21 cellular contexts compared by ENCODE assay signal in the genomic region with DNA sequence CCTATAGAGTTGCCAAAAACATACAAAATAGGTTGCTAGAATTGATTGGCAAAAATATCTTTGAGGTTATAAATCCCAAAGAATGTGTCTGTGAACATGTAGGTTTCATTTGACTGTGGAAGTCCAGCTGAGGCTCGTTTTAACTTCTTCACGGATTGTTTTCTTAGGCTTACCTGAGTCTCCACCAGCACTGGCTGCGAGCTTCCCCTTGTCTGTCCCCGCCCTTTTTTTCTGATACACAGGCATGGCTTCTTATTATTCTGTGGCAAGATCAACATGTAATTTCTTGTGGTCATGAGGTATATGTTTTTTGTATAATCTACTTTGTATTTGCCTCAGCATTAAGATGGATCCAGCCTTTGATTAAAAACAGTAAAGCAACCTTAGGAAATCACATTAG.
"Had no signal": no experiment of that assay in that cellular context is flagged by ENCODE, and none has a peak within 500 bp of the region (broad histone marks: within the 10 kb centered on the region; RNA-seq: fewer than 3 reads in every experiment).

No MANE protein-coding gene starts in this region.

- H3K4me3 ChIP-seq: Peyer's patch had no signal

- ATAC-seq: activated CD8-positive, alpha-beta memory T cell treated with anti-CD3 and anti-CD28 coated beads, Interleukin-2, amount 10 ng/mL, durations not matched to agents 7 days and 5 days; activated T-cell treated with anti-CD3 and anti-CD28 coated beads, Interleukin-2, amount 50 U/mL, for 4 hours; WTC11 had no signal

- DNase-seq: activated CD4-positive, alpha-beta T cell treated with anti-CD3 and anti-CD28 coated beads for 48 hours; activated CD4-positive, alpha-beta T cell treated with anti-CD3 and anti-CD28 coated beads, Interleukin-2, amount 50 U/mL, for 48 hours; activated CD4-positive, CD25-positive, alpha-beta regulatory T cell treated with anti-CD3 and anti-CD28 coated beads, Interleukin-2, amount 50 U/mL, for 72 hours; activated CD8-positive, alpha-beta memory T cell treated with anti-CD3 and anti-CD28 coated beads, Interleukin-2, amount 10 ng/mL, durations not matched to agents 7 days and 5 days; activated effector memory CD4-positive, alpha-beta T cell treated with anti-CD3 and anti-CD28 coated beads, Interleukin-2, amount 50 U/mL, for 16 hours; activated naive CD4-positive, alpha-beta T cell treated with anti-CD3 and anti-CD28 coated beads for 36 hours; activated T-cell treated with anti-CD3 and anti-CD28 coated beads, Interleukin-2, amount 50 U/mL, for 4 hours; amygdala; cortex of kidney; KG1; NCI-H1092 treated with DMSO at 0.1 percent for 48 hours; NCI-H1436; NCI-H187 treated with DMSO at 0.1 percent for 48 hours; NCI-H2081 treated with DMSO at 0.1 percent for 48 hours; NCI-H446; NCI-H524; Peyer's patch; SHP77 treated with DMSO at 0.1 percent for 48 hours; T-helper 2 cell; T1000 had no signal
